In the genomic region with DNA sequence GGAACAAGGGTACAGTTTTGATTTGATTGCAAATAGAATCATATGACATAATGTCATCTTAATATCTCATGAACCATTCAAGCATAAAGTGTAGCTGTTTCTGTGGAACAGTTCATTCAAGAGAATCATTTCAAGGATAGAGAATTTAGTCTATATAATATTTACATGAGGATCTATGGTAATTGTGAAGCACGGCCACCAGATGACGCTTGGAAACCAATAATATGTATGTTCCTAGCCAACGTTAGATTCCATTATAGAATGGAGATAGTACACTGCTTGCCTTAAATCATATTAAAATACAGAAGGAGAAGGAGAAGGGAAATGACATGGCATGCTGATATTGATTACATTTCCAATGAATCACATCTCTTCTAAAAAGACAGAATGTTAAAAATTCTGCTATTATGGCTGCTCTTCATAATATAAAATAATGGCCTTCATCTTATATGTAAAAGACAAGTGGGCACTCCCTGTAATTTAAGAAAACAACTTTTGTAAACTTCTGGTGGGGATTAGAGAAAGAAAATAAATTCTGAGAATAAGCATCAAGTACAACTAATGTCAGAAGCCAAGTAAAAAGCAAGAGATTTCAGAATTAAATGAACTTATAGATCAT, we compare ENCODE assay signal across 8 cellular contexts.
A peak's percentile ranks its signal among the peaks of the same experiment; 100 is the strongest.
DNase-seq lines count a peak whose midpoint lies in the region; ATAC-seq and TF ChIP-seq lines count a peak whose summit lies in the region.

No MANE protein-coding gene starts in this region.

- POLR2A ChIA-PET in MCF 10A (lab: Yijun Ruan, JAX): interaction anchor here (0.5 kb wide), 1 partner anchor 14 kb away, joined by 4 read pairs; no protein-coding TSS in a partner anchor

- H3K36me3 ChIP-seq in breast epithelium: no peaks in the 10 kb centered on the region

- DNase-seq in MCF 10A (ENCODE audit: unreplicated experiment) (peak; percentile 52), breast epithelium (ENCODE audit: low spot score in 2 of 2) (no peak), NCI-H460 (ENCODE audit: extremely low read depth, low read depth) (peak; percentile 48), dermis blood vessel endothelial cell (peak; percentile 56), type B pancreatic cell (ENCODE audit: extremely low spot score, unreplicated experiment) (no peak), immature natural killer cell (no peak)
- DNase-seq in stimulated activated CD4-positive, alpha-beta T cell treated with anti-CD3 and anti-CD28 coated beads, Interleukin-4, amount 100 ng/mL, for 1 hour: no peak

- H3K4me3 Mint-ChIP-seq in MCF 10A (ENCODE audit: unreplicated experiment) (no peak overlapping the region), type B pancreatic cell (no peak overlapping the region), immature natural killer cell (no peak overlapping the region)

- no peaks in the 10 kb centered on the region for H3K9me3 ChIP-seq in breast epithelium

- H3K4me3 ChIP-seq in breast epithelium: no peak overlapping the region

- no TSS peak for BruUV-seq in MCF 10A (replicated peaks; lab: Mats Ljungman, UMichigan)

- H3K4me1 Mint-ChIP-seq in MCF 10A (ENCODE audit: insufficient read depth, unreplicated experiment) (peaks cover 7% of the 10 kb centered on the region), type B pancreatic cell (ENCODE audit: unreplicated experiment) (peaks cover 11% of the 10 kb centered on the region), immature natural killer cell (no peaks in the 10 kb centered on the region)

- no peak for TF ChIP-seq POLR2A in breast epithelium (IDR thresholded peaks at IDR 0.05)

- H3K9me3 Mint-ChIP-seq in MCF 10A (ENCODE audit: unreplicated experiment) (no peaks in the 10 kb centered on the region), type B pancreatic cell (no peaks in the 10 kb centered on the region), immature natural killer cell (peaks cover 0 to 38% (median 4%) of the 10 kb centered on the region in 6 donors)

- CTCF ChIA-PET in MCF 10A (lab: Yijun Ruan, JAX): interaction anchor here (0.6 to 2.9 kb wide), 15 partner anchors 11 to 1159 kb away, joined by 3 to 21 read pairs (median 4); no protein-coding TSS in a partner anchor

- H3K27ac ChIP-seq in breast epithelium: no peak overlapping the region

- TF ChIP-seq CTCF in MCF 10A (IDR thresholded peaks at IDR 0.05; ENCODE audit: unreplicated experiment) (peak; percentile 75), breast epithelium (IDR thresholded peaks at IDR 0.05) (no peak), type B pancreatic cell (conservative IDR thresholded peaks at IDR 0.05) (peak; percentile 83)

- H3K27ac Mint-ChIP-seq in MCF 10A (ENCODE audit: low read depth, unreplicated experiment): no peak overlapping the region
- no peak overlapping the region for H3K27ac Mint-ChIP-seq in type B pancreatic cell
- H3K27ac Mint-ChIP-seq in immature natural killer cell: no peak overlapping the region

- no peaks in the 10 kb centered on the region for H3K27me3 Mint-ChIP-seq in MCF 10A (ENCODE audit: insufficient read depth, unreplicated experiment)
- H3K27me3 Mint-ChIP-seq in type B pancreatic cell: no peaks in the 10 kb centered on the region
- H3K27me3 Mint-ChIP-seq in immature natural killer cell (ENCODE audit: low read depth in 3 of 3): peaks cover 0 to 4% (median 2%) of the 10 kb centered on the region in 3 donors

- intact Hi-C loops in MCF 10A (cut with micrococcal nuclease) (loop anchor here (1.0 to 10.0 kb wide), 8 partner anchors 211 to 1193 kb away; no protein-coding TSS in a partner anchor), breast epithelium (cut with DNase I; ENCODE audit: low total_unique reads) (no loop called here)

- no peaks in the 10 kb centered on the region for H3K27me3 ChIP-seq in breast epithelium

- ATAC-seq in GM18519 (IDR thresholded peaks at IDR 0.05; ENCODE audit: low FRiP score, unreplicated experiment): no peak

- no peaks in the 10 kb centered on the region for H3K4me1 ChIP-seq in breast epithelium

- no peaks in the 10 kb centered on the region for H3K36me3 Mint-ChIP-seq in MCF 10A (ENCODE audit: insufficient read depth, unreplicated experiment)
- H3K36me3 Mint-ChIP-seq in type B pancreatic cell: peaks cover 10% of the 10 kb centered on the region
- H3K36me3 Mint-ChIP-seq in immature natural killer cell: no peaks in the 10 kb centered on the region

Comparison
In these comparisons a context has a peak if more than half of its experiments do, and no peak if none do; other contexts are left out.
1. DNase-seq: peak in MCF 10A (single experiment), NCI-H460 (single experiment) and dermis blood vessel endothelial cell (single experiment); none in breast epithelium (0 of 2), type B pancreatic cell (single experiment), immature natural killer cell (0 of 3) and stimulated activated CD4-positive, alpha-beta T cell treated with anti-CD3 and anti-CD28 coated beads, Interleukin-4, amount 100 ng/mL, for 1 hour (single experiment).
2. CTCF ChIP-seq: peak in MCF 10A (single experiment) and type B pancreatic cell (single experiment); none in breast epithelium (0 of 3).